Comparison of ENCODE assay signal across 32 cellular contexts in genomic region chr14:61088081-61088480, GRCh38.
"Had no signal": no experiment of that assay in that cellular context is flagged by ENCODE, and none has a peak within 500 bp of the region (broad histone marks: within the 10 kb centered on the region; RNA-seq: fewer than 3 reads in every experiment).

No MANE protein-coding gene starts in this region.

- H3K4me3 ChIP-seq: MG63 had no signal

- H3K27me3 ChIP-seq: MG63 had no signal

- H3K9me3 ChIP-seq: MG63 had no signal

- H3K36me3 ChIP-seq: MG63 had no signal

- H3K4me2 ChIP-seq: KMS-11 had no signal

- H3K9ac ChIP-seq: KMS-11 had no signal

- DNase-seq: Kasumi-1, MG63, MM.1S, MV-4-11, NCI-H1048, NCI-H1092, NCI-H1092 treated with DMSO at 0.1 percent for 48 hours, NCI-H1105, NCI-H1105 treated with DMSO at 0.1 percent for 48 hours, NCI-H1417, NCI-H1417 treated with DMSO at 0.1 percent for 48 hours, NCI-H1436, NCI-H1436 treated with DMSO at 0.1 percent for 48 hours, NCI-H146, NCI-H1694, NCI-H1694 treated with DMSO at 0.1 percent for 48 hours, NCI-H187, NCI-H187 treated with DMSO at 0.1 percent for 48 hours, NCI-H1930, NCI-H2081, NCI-H2081 treated with DMSO at 0.1 percent for 48 hours, NCI-H2107, NCI-H2171, NCI-H2171 treated with DMSO at 0.1 percent for 48 hours, NCI-H2227 treated with DMSO at 0.1 percent for 48 hours, NCI-H226, NCI-H345, NCI-H446, NCI-H446 treated with DMSO at 0.1 percent for 48 hours, NCI-H510A, NCI-H524 had no signal

- H3K27ac ChIP-seq: KMS-11 had no signal
